In the genomic region with DNA sequence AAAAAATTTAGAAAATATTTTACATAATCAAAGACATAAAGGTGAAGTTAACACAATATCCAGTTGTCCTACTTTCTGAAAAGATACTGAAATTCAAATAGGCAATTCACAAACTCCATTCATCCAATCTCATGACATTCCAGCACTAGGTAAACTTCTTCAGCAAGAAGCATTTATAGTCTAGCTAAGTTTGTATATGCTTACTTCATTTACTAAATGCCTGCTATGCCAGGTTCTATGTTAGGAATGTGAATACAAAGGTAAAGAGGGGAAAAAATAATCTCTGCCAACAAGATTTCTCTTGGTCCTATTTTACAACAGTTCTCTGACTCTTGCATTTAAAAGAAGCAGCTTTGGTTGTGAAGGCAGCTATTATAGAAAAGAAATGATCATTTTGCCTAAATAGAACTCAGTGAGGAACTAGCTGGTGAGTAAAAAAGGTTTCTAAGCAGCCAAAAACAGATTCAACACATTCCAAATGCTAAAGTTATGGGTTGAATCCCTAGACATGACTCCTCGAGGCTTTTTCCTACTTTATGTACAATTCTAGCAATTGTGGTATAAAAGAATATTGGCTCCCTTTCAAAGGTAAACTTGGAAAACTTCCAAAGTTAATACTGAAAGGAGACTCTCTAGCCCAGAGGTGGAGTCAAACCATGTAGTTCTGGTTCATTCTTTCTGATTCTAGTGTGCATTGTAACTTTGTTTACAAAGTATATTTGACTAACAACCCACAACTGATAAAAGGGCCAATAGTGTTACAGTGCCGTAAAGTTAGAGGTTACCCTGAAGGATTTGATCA, we compare ENCODE assay signal across 12 cellular contexts. TPM values are rescaled to one million over a fixed set of nuclear protein-coding genes. Genes with fewer than 3 reads are reported as not detected.
DNase-seq lines count a peak whose midpoint lies in the region; ATAC-seq, FAIRE-seq and TF ChIP-seq lines count a peak whose summit lies in the region.
"Had no signal": no experiment of that assay in that cellular context is flagged by ENCODE, and none has a peak within 500 bp of the region (broad histone marks: within the 10 kb centered on the region; RNA-seq: fewer than 3 reads in every experiment).

No MANE protein-coding gene starts in this region.

- H3K9me3 ChIP-seq in left ventricle myocardium inferior (replicated peaks) = no peaks in the 10 kb centered on the region
- no peaks in the 10 kb centered on the region for H3K9me3 ChIP-seq in upper lobe of right lung
- H3K9me3 ChIP-seq: prostate gland had no signal

- ATAC-seq in Right ventricle myocardium inferior (no peak), upper lobe of right lung (peak; percentile 65)
- ATAC-seq: T-helper 17 cell had no signal

- no peak for TF ChIP-seq CTCF in left ventricle myocardium inferior (IDR thresholded peaks at IDR 0.05; ENCODE audit: borderline replicate concordance)
- no peak for TF ChIP-seq CTCF in upper lobe of right lung (IDR thresholded peaks at IDR 0.05)

- no peak overlapping the region for H3K4me3 ChIP-seq in left ventricle myocardium inferior
- H3K4me3 ChIP-seq in upper lobe of right lung = no peak overlapping the region
- H3K4me3 ChIP-seq: prostate gland had no signal

- H3K27ac ChIP-seq in left ventricle myocardium inferior (replicated peaks) (peak overlapping the region; percentile 65), upper lobe of right lung (no peak overlapping the region)
- H3K27ac ChIP-seq: epithelial cell of prostate had no signal

- H3K4me1 ChIP-seq in left ventricle myocardium inferior = peaks cover 39% of the 10 kb centered on the region
- no peaks in the 10 kb centered on the region for H3K4me1 ChIP-seq in upper lobe of right lung

- intact Hi-C loops in left ventricle myocardium inferior (cut with micrococcal nuclease) (no loop called here), Right ventricle myocardium inferior (cut with DNase I) (no loop called here), upper lobe of right lung (cut with DNase I) (no loop called here)

- peak; percentile 43 for FAIRE-seq in endometrium (lab: Jason Lieb, UNC)

- no peak for DNase-seq in left ventricle myocardium inferior
- no peak for DNase-seq in Right ventricle myocardium inferior (ENCODE audit: missing footprints)
- peak; percentile 85 for DNase-seq in NCI-H748 (lab: John Stamatoyannopoulos, UW; ENCODE audit: unreplicated experiment)
- DNase-seq in upper lobe of right lung = no peak
- no peak for DNase-seq in activated CD4-positive, alpha-beta T cell treated with anti-CD3 and anti-CD28 coated beads for 1 hour
- DNase-seq in kidney glomerular epithelial cell (lab: John Stamatoyannopoulos, UW) = no peak
- DNase-seq in pons (ENCODE audit: low spot score) = no peak
- DNase-seq: stimulated activated CD4-positive, alpha-beta T cell treated with anti-CD3 and anti-CD28 coated beads, Interleukin-1b, Interleukin-23, amount 100 ng/mL, for 48 hours; T-helper 17 cell had no signal

- H3K36me3 ChIP-seq in left ventricle myocardium inferior (no peaks in the 10 kb centered on the region), upper lobe of right lung (no peaks in the 10 kb centered on the region)
- H3K36me3 ChIP-seq: prostate gland had no signal

- no peaks in the 10 kb centered on the region for H3K27me3 ChIP-seq in left ventricle myocardium inferior (ENCODE audit: low read depth)
- H3K27me3 ChIP-seq in upper lobe of right lung = no peaks in the 10 kb centered on the region

RNA-seq across cellular contexts. Expression of gene KLHL7, which starts 30.9 kb away (rescaled TPM):
- total RNA-seq in left ventricle myocardium inferior = 150 TPM
- total RNA-seq in Right ventricle myocardium inferior = 162 TPM
- 16.4 TPM for total RNA-seq in upper lobe of right lung
